In genomic region chr15:64521201-64521600, GRCh38 we compare ENCODE assay signal across 8 cellular contexts.
A peak's percentile ranks its signal among the peaks of the same experiment; 100 is the strongest.
DNase-seq lines count a peak whose midpoint lies in the region; ATAC-seq and TF ChIP-seq lines count a peak whose summit lies in the region.

No MANE protein-coding gene starts in this region.

- peak overlapping the region in 1 of 10 donors; percentile 1 for H3K4me3 ChIP-seq in heart right ventricle

- H3K36me3 ChIP-seq in heart right ventricle, result peaks cover 0 to 12% (median 0%) of the 10 kb centered on the region in 9 donors

- peak overlapping the region; percentile 75 for H3K27ac ChIP-seq in VCaP
- H3K27ac ChIP-seq in heart right ventricle, result peak overlapping the region in 8 of 10 donors; percentile 1 to 67 (median 37)

- ATAC-seq in heart right ventricle, result peak in 6 of 8 donors; percentile 41 to 78 (median 72)
- ATAC-seq in sciatic nerve, result peak; percentile 64
- ATAC-seq in GM19351 (IDR thresholded peaks at IDR 0.05; ENCODE audit: unreplicated experiment), result no peak
- no peak for ATAC-seq in GM18867 (IDR thresholded peaks at IDR 0.05; ENCODE audit: unreplicated experiment)

- intact Hi-C loops in heart right ventricle (cut with DNase I) (no loop called here), sciatic nerve (cut with DNase I) (no loop called here)

- peaks cover 5 to 42% (median 27%) of the 10 kb centered on the region in 9 donors for H3K4me1 ChIP-seq in heart right ventricle

- peaks cover 0 to 3% (median 0%) of the 10 kb centered on the region in 11 donors for H3K9me3 ChIP-seq in heart right ventricle

- TF ChIP-seq CTCF in VCaP (conservative IDR thresholded peaks at IDR 0.05), result no peak
- no peak for TF ChIP-seq CTCF in heart right ventricle (IDR thresholded peaks at IDR 0.05)

- H3K27me3 ChIP-seq in heart right ventricle, result no peaks in the 10 kb centered on the region

- peak; percentile 23 for DNase-seq in H4 (ENCODE audit: low spot score)
- no peak for DNase-seq in heart right ventricle
- DNase-seq in sciatic nerve (ENCODE audit: low spot score), result no peak
- no peak for DNase-seq in NCI-H1092 treated with DMSO at 0.1 percent for 48 hours (lab: John Stamatoyannopoulos, UW)
- no peak for DNase-seq in activated CD4-positive, alpha-beta T cell treated with anti-CD3 and anti-CD28 coated beads, Interleukin-2, amount 50 U/mL, for 4 hours

- 19 to 24% methylated on average over 1 of the region's 1 CpG for WGBS in heart right ventricle, 2 donors

Comparison
In these comparisons a context has a peak if more than half of its experiments do, and no peak if none do; other contexts are left out.
1. ATAC-seq: peak in heart right ventricle (6 of 8) and sciatic nerve (single experiment); none in GM19351 (single experiment) and GM18867 (single experiment).